Comparison of ENCODE assay signal across 1 cellular context in the genomic region with DNA sequence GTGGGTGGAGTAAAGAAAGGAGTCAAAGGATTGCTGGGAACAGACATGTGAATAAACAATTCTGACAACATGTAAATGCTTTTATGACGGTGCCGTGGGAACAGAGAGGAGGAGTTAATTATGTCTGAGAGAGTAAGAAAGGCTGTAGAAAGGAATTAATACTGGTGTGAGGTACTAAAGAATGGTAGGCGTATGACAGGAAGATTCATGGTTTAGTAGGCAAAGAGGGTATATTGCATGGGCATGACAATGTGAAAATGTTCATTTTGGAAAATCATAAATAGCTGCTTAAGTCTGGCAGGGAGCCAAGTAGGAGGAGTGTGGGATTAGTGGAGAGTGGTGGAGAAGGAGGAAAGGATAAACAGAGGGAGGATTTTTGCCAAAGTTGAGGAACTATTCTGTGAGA.
TF ChIP-seq lines count a peak whose summit lies in the region.

No MANE protein-coding gene starts in this region.

TF ChIP-seq in K562, 482 proteins besides CTCF, POLR2A, EP300 and RAD21 (continued from another document):
- TF ChIP-seq NELFE (IDR thresholded peaks at IDR 0.05; ENCODE audit: insufficient read depth, insufficient read length) = no peak
- TF ChIP-seq NR2C1 (IDR thresholded peaks at IDR 0.05) = no peak
- TF ChIP-seq NR2C1 (tag; IDR thresholded peaks at IDR 0.05) = no peak
- TF ChIP-seq ZBTB7A (IDR thresholded peaks at IDR 0.05; ENCODE audit: borderline replicate concordance, control insufficient read depth, low read depth, low read length) = no peak
- TF ChIP-seq TAF15 (IDR thresholded peaks at IDR 0.05; ENCODE audit: low read depth, low read length) = no peak
- no peak for TF ChIP-seq STAT5A (IDR thresholded peaks at IDR 0.05; ENCODE audit: borderline replicate concordance, low read length)
- TF ChIP-seq, protein P1, sequence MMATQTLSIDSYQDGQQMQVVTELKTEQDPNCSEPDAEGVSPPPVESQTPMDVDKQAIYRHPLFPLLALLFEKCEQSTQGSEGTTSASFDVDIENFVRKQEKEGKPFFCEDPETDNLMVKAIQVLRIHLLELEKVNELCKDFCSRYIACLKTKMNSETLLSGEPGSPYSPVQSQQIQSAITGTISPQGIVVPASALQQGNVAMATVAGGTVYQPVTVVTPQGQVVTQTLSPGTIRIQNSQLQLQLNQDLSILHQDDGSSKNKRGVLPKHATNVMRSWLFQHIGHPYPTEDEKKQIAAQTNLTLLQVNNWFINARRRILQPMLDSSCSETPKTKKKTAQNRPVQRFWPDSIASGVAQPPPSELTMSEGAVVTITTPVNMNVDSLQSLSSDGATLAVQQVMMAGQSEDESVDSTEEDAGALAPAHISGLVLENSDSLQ (IDR thresholded peaks at IDR 0.05) = no peak
- TF ChIP-seq NFIC (IDR thresholded peaks at IDR 0.05) = peak; percentile 98
- TF ChIP-seq, protein P2, sequence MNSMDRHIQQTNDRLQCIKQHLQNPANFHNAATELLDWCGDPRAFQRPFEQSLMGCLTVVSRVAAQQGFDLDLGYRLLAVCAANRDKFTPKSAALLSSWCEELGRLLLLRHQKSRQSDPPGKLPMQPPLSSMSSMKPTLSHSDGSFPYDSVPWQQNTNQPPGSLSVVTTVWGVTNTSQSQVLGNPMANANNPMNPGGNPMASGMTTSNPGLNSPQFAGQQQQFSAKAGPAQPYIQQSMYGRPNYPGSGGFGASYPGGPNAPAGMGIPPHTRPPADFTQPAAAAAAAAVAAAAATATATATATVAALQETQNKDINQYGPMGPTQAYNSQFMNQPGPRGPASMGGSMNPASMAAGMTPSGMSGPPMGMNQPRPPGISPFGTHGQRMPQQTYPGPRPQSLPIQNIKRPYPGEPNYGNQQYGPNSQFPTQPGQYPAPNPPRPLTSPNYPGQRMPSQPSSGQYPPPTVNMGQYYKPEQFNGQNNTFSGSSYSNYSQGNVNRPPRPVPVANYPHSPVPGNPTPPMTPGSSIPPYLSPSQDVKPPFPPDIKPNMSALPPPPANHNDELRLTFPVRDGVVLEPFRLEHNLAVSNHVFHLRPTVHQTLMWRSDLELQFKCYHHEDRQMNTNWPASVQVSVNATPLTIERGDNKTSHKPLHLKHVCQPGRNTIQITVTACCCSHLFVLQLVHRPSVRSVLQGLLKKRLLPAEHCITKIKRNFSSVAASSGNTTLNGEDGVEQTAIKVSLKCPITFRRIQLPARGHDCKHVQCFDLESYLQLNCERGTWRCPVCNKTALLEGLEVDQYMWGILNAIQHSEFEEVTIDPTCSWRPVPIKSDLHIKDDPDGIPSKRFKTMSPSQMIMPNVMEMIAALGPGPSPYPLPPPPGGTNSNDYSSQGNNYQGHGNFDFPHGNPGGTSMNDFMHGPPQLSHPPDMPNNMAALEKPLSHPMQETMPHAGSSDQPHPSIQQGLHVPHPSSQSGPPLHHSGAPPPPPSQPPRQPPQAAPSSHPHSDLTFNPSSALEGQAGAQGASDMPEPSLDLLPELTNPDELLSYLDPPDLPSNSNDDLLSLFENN (IDR thresholded peaks at IDR 0.05; ENCODE audit: low read depth in 2 of 2, low read length in 2 of 2) = no peak
TF ChIP-seq in K562: peak in this region for 3.
